Comparison of ENCODE assay signal across 8 cellular contexts in the genomic region with DNA sequence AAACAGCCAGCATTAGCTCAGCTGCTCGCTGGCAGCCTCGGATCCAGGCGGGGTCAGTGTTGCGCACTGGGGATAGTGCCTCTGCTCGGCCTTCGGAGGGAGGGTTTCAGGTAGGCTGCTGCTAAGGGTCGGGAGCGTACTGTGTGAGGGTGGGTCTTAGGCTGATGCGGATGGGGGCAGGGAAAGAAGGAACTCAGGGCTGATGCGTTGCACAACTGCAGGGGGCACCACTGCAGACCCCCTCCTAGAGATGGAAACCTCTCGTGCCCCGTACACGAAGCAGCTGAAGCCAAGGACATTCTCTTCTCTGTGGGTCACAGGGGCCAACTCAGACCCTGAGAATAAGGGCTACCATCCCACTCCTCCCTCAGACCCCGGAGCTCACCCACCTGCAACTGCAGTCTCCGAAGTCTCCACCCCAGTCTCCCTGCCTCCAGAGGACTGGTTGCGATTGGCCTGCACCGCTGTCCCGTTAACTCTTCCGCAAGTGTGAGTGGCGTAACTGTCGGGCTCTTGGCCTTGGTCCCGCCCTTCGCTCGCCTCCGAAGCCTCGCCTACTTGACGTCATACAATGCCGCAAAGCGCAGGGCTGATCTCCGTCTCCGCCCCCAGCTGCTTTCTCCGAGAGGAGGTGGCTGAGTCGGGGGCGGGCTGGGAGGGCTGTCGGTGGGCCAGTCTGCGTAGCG. TPM values are rescaled to one million over a fixed set of nuclear protein-coding genes. Genes with fewer than 3 reads are reported as not detected.
A peak's percentile ranks its signal among the peaks of the same experiment; 100 is the strongest.
DNase-seq lines count a peak whose midpoint lies in the region; ATAC-seq and TF ChIP-seq lines count a peak whose summit lies in the region.

A gene with protein sequence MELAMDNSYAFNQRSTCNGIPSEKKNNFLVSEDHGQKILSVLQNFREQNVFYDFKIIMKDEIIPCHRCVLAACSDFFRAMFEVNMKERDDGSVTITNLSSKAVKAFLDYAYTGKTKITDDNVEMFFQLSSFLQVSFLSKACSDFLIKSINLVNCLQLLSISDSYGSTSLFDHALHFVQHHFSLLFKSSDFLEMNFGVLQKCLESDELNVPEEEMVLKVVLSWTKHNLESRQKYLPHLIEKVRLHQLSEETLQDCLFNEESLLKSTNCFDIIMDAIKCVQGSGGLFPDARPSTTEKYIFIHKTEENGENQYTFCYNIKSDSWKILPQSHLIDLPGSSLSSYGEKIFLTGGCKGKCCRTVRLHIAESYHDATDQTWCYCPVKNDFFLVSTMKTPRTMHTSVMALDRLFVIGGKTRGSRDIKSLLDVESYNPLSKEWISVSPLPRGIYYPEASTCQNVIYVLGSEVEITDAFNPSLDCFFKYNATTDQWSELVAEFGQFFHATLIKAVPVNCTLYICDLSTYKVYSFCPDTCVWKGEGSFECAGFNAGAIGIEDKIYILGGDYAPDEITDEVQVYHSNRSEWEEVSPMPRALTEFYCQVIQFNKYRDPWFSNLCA (minus strand): TSS at position 425 of the 686 bp plus-strand sequence. CDS start 18,250 bp downstream, outside the sequence.

- H2BK5ac ChIP-seq in H9 (ENCODE audit: insufficient read length, low read length): peak within 1 kb of the TSS; percentile 90

- ATAC-seq in RWPE2 (ENCODE audit: low read depth) (peak; percentile 94), natural killer cell (peak; percentile 87 to 97 (median 88))

- no peaks in the 10 kb centered on the region for H3F3A ChIP-seq in Loucy (ENCODE audit: low read depth)

- H3K23ac ChIP-seq in H9 (ENCODE audit: insufficient read length, low read depth, low read length): no peak within 1 kb of the TSS

- peak; percentile 65 for TF ChIP-seq CTCF in H9 (conservative IDR thresholded peaks at IDR 0.05)
- peak; percentile 56 for TF ChIP-seq CTCF in Loucy (conservative IDR thresholded peaks at IDR 0.05; ENCODE audit: low read length)
- peak; percentile 70 for TF ChIP-seq CTCF in RWPE2 (IDR thresholded peaks at IDR 0.05; ENCODE audit: poor library complexity, severe bottlenecking)
- peak; percentile 47 for TF ChIP-seq CTCF in fibroblast of pulmonary artery (IDR thresholded peaks at IDR 0.05; ENCODE audit: low read length, missing control alignments)
- TF ChIP-seq CTCF in natural killer cell (IDR thresholded peaks at IDR 0.05): peak; percentile 19

- H2BK12ac ChIP-seq in H9 (ENCODE audit: insufficient read length, low read depth, low read length): no peak within 1 kb of the TSS

- H4K8ac ChIP-seq in H9 (replicated peaks; ENCODE audit: insufficient read length, low read depth, low read length): no peak within 1 kb of the TSS

- peak within 1 kb of the TSS; percentile 84 for H3K4me2 ChIP-seq in H9 (ENCODE audit: insufficient read depth, insufficient read length, low read length)
- peak within 1 kb of the TSS; percentile 88 for H3K4me2 ChIP-seq in Loucy (ENCODE audit: low read depth, low read length, poor library complexity, severe bottlenecking)

- peaks cover 16% of the 10 kb centered on the region; the same call in 1 of the 2 replicates for H3K79me2 ChIP-seq in H9 (ENCODE audit: insufficient read depth, low read length)
- peaks cover 45% of the 10 kb centered on the region for H3K79me2 ChIP-seq in Loucy (ENCODE audit: insufficient read depth, low read length)

- H3K4me1 Mint-ChIP-seq in H9 (peaks cover 31 to 32% of the 10 kb centered on the region in 2 experiments), natural killer cell (peaks cover 45 to 53% of the 10 kb centered on the region in 2 donors)

- no peak within 1 kb of the TSS for H4K91ac ChIP-seq in H9 (ENCODE audit: insufficient read length, low read depth, low read length)

- no peak within 1 kb of the TSS for H2BK20ac ChIP-seq in H9 (ENCODE audit: low read depth, low read length, poor library complexity, severe bottlenecking)

- DNase-seq in H9: peak; percentile 99
- DNase-seq in RWPE2 (ENCODE audit: low spot score): peak; percentile 99
- peak; percentile 99 for DNase-seq in activated effector memory CD4-positive, alpha-beta T cell treated with Interleukin-2 at 50 U/mL for 16 hours
- peak; percentile 100 for DNase-seq in fibroblast of pulmonary artery (ENCODE audit: low read depth)
- DNase-seq in natural killer cell: peak; percentile 97
- DNase-seq in stimulated activated naive CD4-positive, alpha-beta T cell (lab: John Stamatoyannopoulos, UW): peak; percentile 90 to 98 (median 96)

- WGBS in H9 (ENCODE audit: extremely low coverage, insufficient read length, low lambda C conversion rate): no CpG with 5 or more reads among the region's 37 CpGs

- peak within 1 kb of the TSS; percentile 6; the same call in 1 of the 2 replicates for H3K4ac ChIP-seq in H9 (ENCODE audit: low read depth, low read length)

- peak within 1 kb of the TSS; percentile 86 for H3K4me3 ChIP-seq in Loucy (ENCODE audit: low read length, poor library complexity, severe bottlenecking)
- peak within 1 kb of the TSS; percentile 81 for H3K4me3 ChIP-seq in RWPE2 (ENCODE audit: severe bottlenecking)
- H3K4me3 ChIP-seq in fibroblast of pulmonary artery (replicated peaks; ENCODE audit: low read depth, low read length): peak within 1 kb of the TSS; percentile 98

- H3K9me2 ChIP-seq in Loucy (replicated peaks; ENCODE audit: low read depth, low read length): no peaks in the 10 kb centered on the region

- H3K27me3 Mint-ChIP-seq in H9 (ENCODE audit: low read depth) (no peaks in the 10 kb centered on the region), natural killer cell (ENCODE audit: low read depth in 2 of 2) (no peaks in the 10 kb centered on the region)

- H2AFZ ChIP-seq in H9 (ENCODE audit: low read length): peak within 1 kb of the TSS; percentile 33
- H2AFZ ChIP-seq in Loucy (ENCODE audit: low read length): peak within 1 kb of the TSS; percentile 98

- H3K9ac ChIP-seq in ES-I3 (ENCODE audit: low read depth, low read length) (peak within 1 kb of the TSS; percentile 99), H9 (ENCODE audit: extremely low read depth, insufficient read length, low read length) (peak within 1 kb of the TSS; percentile 99), Loucy (ENCODE audit: low read depth, low read length, poor library complexity, severe bottlenecking) (peak within 1 kb of the TSS; percentile 96)

- peak within 1 kb of the TSS; percentile 82 for H4K5ac ChIP-seq in H9 (ENCODE audit: insufficient read length, low read depth, low read length)

- H3K27me3 ChIP-seq in H9 (ENCODE audit: insufficient read depth, low read length): no peaks in the 10 kb centered on the region
- H3K27me3 ChIP-seq in Loucy (ENCODE audit: insufficient read depth, low read length, poor library complexity, severe bottlenecking): no peaks in the 10 kb centered on the region
- no peaks in the 10 kb centered on the region for H3K27me3 ChIP-seq in RWPE2 (ENCODE audit: insufficient read depth, poor library complexity, severe bottlenecking)

- H2AK5ac ChIP-seq in H9 (ENCODE audit: insufficient read length, low read length): no peak within 1 kb of the TSS

- H3K14ac ChIP-seq in H9 (ENCODE audit: insufficient read depth, low read length): peak within 1 kb of the TSS; percentile 99

- H3K9me3 Mint-ChIP-seq in H9 (no peaks in the 10 kb centered on the region), natural killer cell (no peaks in the 10 kb centered on the region)

- H3K9me3 ChIP-seq in ES-I3 (ENCODE audit: control insufficient read depth, insufficient read depth, low read length) (no peaks in the 10 kb centered on the region), H9 (ENCODE audit: control insufficient read depth, low read depth, low read length) (no peaks in the 10 kb centered on the region), Loucy (ENCODE audit: insufficient read depth, low read depth, low read length) (no peaks in the 10 kb centered on the region), RWPE2 (ENCODE audit: severe bottlenecking) (no peaks in the 10 kb centered on the region)

- no peaks in the 10 kb centered on the region for H4K20me1 ChIP-seq in H9 (ENCODE audit: control insufficient read depth, insufficient read depth, insufficient read length)
- H4K20me1 ChIP-seq in Loucy (ENCODE audit: insufficient read depth, low read length, poor library complexity, severe bottlenecking): peaks cover 41% of the 10 kb centered on the region

- peak within 1 kb of the TSS; percentile 97 for H3K18ac ChIP-seq in H9 (ENCODE audit: insufficient read length, low read depth, low read length)

- H3K27ac Mint-ChIP-seq in H9 (peak within 1 kb of the TSS; percentile 99 to 100 (median 100)), natural killer cell (peak within 1 kb of the TSS; percentile 96)

- H3K56ac ChIP-seq in H9 (ENCODE audit: insufficient read length, low read depth, low read length): no peak within 1 kb of the TSS

- no peaks in the 10 kb centered on the region for H3K23me2 ChIP-seq in H9 (ENCODE audit: insufficient read length, low read depth, low read length, poor library complexity, severe bottlenecking)

- intact Hi-C loops in natural killer cell (cut with micrococcal nuclease): loop anchor here (1.0 kb wide), 1 partner anchor 55 kb away; a partner anchor contains a TSS

- H3K4me3 Mint-ChIP-seq in H9: peak within 1 kb of the TSS; percentile 94 to 98
- peak within 1 kb of the TSS; percentile 97 for H3K4me3 Mint-ChIP-seq in natural killer cell

- H3K36me3 ChIP-seq in ES-I3 (ENCODE audit: insufficient read depth, low read length): peaks cover 11% of the 10 kb centered on the region; the same call in 1 of the 2 replicates
- no peaks in the 10 kb centered on the region for H3K36me3 ChIP-seq in Loucy (ENCODE audit: insufficient read depth, low read length)
- H3K36me3 ChIP-seq in RWPE2 (ENCODE audit: low read depth): peaks cover 29% of the 10 kb centered on the region

- H3K27ac ChIP-seq in H9 (ENCODE audit: insufficient read length, low read depth, low read length) (peak within 1 kb of the TSS; percentile 82), RWPE2 (ENCODE audit: poor library complexity, severe bottlenecking) (peak within 1 kb of the TSS; percentile 55)

- H3T11ph ChIP-seq in H9 (ENCODE audit: low read length): no peak within 1 kb of the TSS

- no peaks in the 10 kb centered on the region for H3K79me1 ChIP-seq in H9 (ENCODE audit: insufficient read depth, low read depth, low read length, poor library complexity, severe bottlenecking)

- H2BK120ac ChIP-seq in H9 (ENCODE audit: low read depth, low read length, poor library complexity, severe bottlenecking): no peak within 1 kb of the TSS

- H3K4me1 ChIP-seq in ES-I3 (ENCODE audit: insufficient read depth, low read length) (peaks cover 5% of the 10 kb centered on the region; the same call in 1 of the 2 replicates), H9 (ENCODE audit: insufficient read depth, low read length) (peaks cover 3% of the 10 kb centered on the region; the same call in 1 of the 2 replicates), Loucy (ENCODE audit: insufficient read depth, low read length, poor library complexity, severe bottlenecking) (peaks cover 46% of the 10 kb centered on the region), RWPE2 (ENCODE audit: insufficient read depth, poor library complexity, severe bottlenecking) (peaks cover 8% of the 10 kb centered on the region)

- H3K36me3 Mint-ChIP-seq in H9 (ENCODE audit: insufficient read depth in 1 of 3, low read depth in 3 of 3) (peaks cover 15 to 27% (median 23%) of the 10 kb centered on the region in 3 experiments; a peak in 6 of 7 replicates), natural killer cell (no peaks in the 10 kb centered on the region)

- no peak within 1 kb of the TSS for H2BK15ac ChIP-seq in H9 (ENCODE audit: low read depth, low read length)

RNA-seq across cellular contexts. Expression of the gene that starts here (rescaled TPM):
- total RNA-seq in H9 (2021) (2.4 and 3.2 TPM in 2 replicates), natural killer cell (10 to 100 TPM in 1 of 3 donors, 1 to 10 TPM in 2; 9.0 to 12.7 (median 9.9) TPM)

Comparison
In these comparisons a context has a peak if more than half of its experiments do, and no peak if none do; other contexts are left out.
1. Peak in every context shown above with its lines: DNase-seq, ATAC-seq, H3K4me3 ChIP-seq and H3K27ac ChIP-seq.
2. CTCF ChIP-seq: peak in every context shown above with its lines; median percentile 70 in RWPE2; 65 in H9; 56 in Loucy; 47 in fibroblast of pulmonary artery; 19 in natural killer cell.